23 cellular contexts compared by ENCODE assay signal in the genomic region with DNA sequence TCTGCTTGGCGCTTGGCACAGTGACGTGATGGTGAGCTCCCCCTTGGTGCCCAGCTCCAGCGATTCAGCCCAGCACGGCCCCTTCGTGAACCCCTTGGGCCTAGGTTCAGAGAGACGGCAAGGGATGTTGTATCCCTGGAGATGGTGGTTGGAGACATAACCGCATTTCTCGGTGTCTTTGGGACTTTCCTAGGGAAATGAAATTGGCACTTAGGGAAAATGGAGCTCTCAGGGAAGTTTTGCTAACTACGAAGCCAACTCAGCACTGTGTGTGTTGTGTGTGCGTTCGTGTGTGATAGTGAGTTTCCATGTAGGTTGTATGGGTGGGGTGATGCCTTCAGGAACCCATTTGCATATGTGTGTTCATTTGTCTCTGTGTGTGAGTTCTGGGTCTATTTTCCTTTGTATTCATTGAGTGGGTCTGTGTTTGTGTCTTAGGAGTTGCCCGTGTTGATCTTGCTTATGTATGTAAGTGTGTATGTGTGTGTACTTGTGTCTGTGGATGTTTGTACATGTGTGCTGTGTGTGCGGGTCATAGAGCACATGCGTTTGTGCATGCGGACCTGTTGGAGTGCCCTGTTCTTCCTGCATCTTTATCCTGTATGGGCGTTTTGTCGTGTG. TPM values are rescaled to one million over a fixed set of nuclear protein-coding genes. Genes with fewer than 3 reads are reported as not detected.
"Had no signal": no experiment of that assay in that cellular context is flagged by ENCODE, and none has a peak within 500 bp of the region (broad histone marks: within the 10 kb centered on the region; RNA-seq: fewer than 3 reads in every experiment).

No MANE protein-coding gene starts in this region.

- H3K27ac Mint-ChIP-seq: activated CD4-positive, alpha-beta T cell treated with anti-CD3 and anti-CD28 coated beads, Interleukin-2, amount 10 ng/mL, durations not matched to agents 24 days and 14 days; activated CD8-positive, alpha-beta T cell treated with anti-CD3 and anti-CD28 coated beads, Interleukin-2, amount 10 ng/mL, durations not matched to agents 7 days and 5 days; activated naive CD8-positive, alpha-beta T cell; activated T-cell treated with anti-CD3 and anti-CD28 coated beads, Interleukin-2, amount 50 U/mL, for 72 hours; natural killer cell; stimulated activated effector memory CD8-positive, alpha-beta T cell treated with anti-CD3 and anti-CD28 coated beads, Interleukin-12 subunit alpha, Interleukin-12 subunit beta, amount 100 ng/mL, for 72 hours had no signal

- H3K27ac ChIP-seq: epithelial cell of prostate, psoas muscle, thoracic aorta had no signal

- H3K4me3 ChIP-seq: psoas muscle, sigmoid colon, thoracic aorta had no signal

- H3K36me3 ChIP-seq: sigmoid colon, thoracic aorta had no signal

- H3K9me3 Mint-ChIP-seq: natural killer cell; stimulated activated effector memory CD8-positive, alpha-beta T cell treated with anti-CD3 and anti-CD28 coated beads, Interleukin-12 subunit alpha, Interleukin-12 subunit beta, amount 100 ng/mL, for 72 hours had no signal

- ATAC-seq: activated CD8-positive, alpha-beta T cell treated with anti-CD3 and anti-CD28 coated beads, Interleukin-2, amount 10 ng/mL, durations not matched to agents 7 days and 5 days; activated T-cell treated with anti-CD3 and anti-CD28 coated beads, Interleukin-2, amount 50 U/mL, for 72 hours; natural killer cell; psoas muscle; stimulated activated effector memory CD8-positive, alpha-beta T cell treated with anti-CD3 and anti-CD28 coated beads, Interleukin-12 subunit alpha, Interleukin-12 subunit beta, amount 100 ng/mL, for 72 hours had no signal

- H3K4me3 Mint-ChIP-seq: activated CD4-positive, alpha-beta T cell treated with anti-CD3 and anti-CD28 coated beads, Interleukin-2, amount 10 ng/mL, durations not matched to agents 24 days and 14 days; activated CD8-positive, alpha-beta T cell treated with anti-CD3 and anti-CD28 coated beads, Interleukin-2, amount 10 ng/mL, durations not matched to agents 7 days and 5 days; activated naive CD8-positive, alpha-beta T cell; activated T-cell treated with anti-CD3 and anti-CD28 coated beads, Interleukin-2, amount 50 U/mL, for 72 hours; natural killer cell; stimulated activated effector memory CD8-positive, alpha-beta T cell treated with anti-CD3 and anti-CD28 coated beads, Interleukin-12 subunit alpha, Interleukin-12 subunit beta, amount 100 ng/mL, for 72 hours had no signal

- H3K9me3 ChIP-seq: psoas muscle, sigmoid colon, thoracic aorta had no signal

- H3K4me1 Mint-ChIP-seq: activated CD4-positive, alpha-beta T cell treated with anti-CD3 and anti-CD28 coated beads, Interleukin-2, amount 10 ng/mL, durations not matched to agents 24 days and 14 days; natural killer cell had no signal

- H3K36me3 Mint-ChIP-seq: activated naive CD8-positive, alpha-beta T cell; natural killer cell; stimulated activated effector memory CD8-positive, alpha-beta T cell treated with anti-CD3 and anti-CD28 coated beads, Interleukin-12 subunit alpha, Interleukin-12 subunit beta, amount 100 ng/mL, for 72 hours had no signal

- H3K4me1 ChIP-seq: psoas muscle, sigmoid colon had no signal

- DNase-seq: activated CD4-positive, alpha-beta T cell treated with anti-CD3 and anti-CD28 coated beads, Interleukin-2, amount 10 ng/mL, durations not matched to agents 24 days and 14 days; activated CD4-positive, CD25-positive, alpha-beta regulatory T cell; activated CD8-positive, alpha-beta memory T cell treated with anti-CD3 and anti-CD28 coated beads, Interleukin-2, amount 50 U/mL, for 4 hours; activated CD8-positive, alpha-beta T cell treated with anti-CD3 and anti-CD28 coated beads, Interleukin-2, amount 10 ng/mL, durations not matched to agents 7 days and 5 days; activated gamma-delta T cell; activated T-cell treated with anti-CD3 and anti-CD28 coated beads, Interleukin-2, amount 50 U/mL, for 72 hours; amniotic stem cell; caudate nucleus; cortex of kidney; effector memory CD4-positive, alpha-beta T cell; head of caudate nucleus; mammary epithelial cell; natural killer cell; psoas muscle; sigmoid colon had no signal

RNA-seq across cellular contexts. Expression of a gene that starts 46.4 kb away (rescaled TPM):
- total RNA-seq: activated CD4-positive, alpha-beta T cell treated with anti-CD3 and anti-CD28 coated beads, Interleukin-2, amount 10 ng/mL, durations not matched to agents 24 days and 14 days; activated CD8-positive, alpha-beta T cell treated with anti-CD3 and anti-CD28 coated beads, Interleukin-2, amount 10 ng/mL, durations not matched to agents 7 days and 5 days; activated T-cell treated with anti-CD3 and anti-CD28 coated beads, Interleukin-2, amount 50 U/mL, for 72 hours; frontal cortex; mammary epithelial cell; mononuclear cell; natural killer cell; osteocyte; urinary bladder had no signal
